Comparison of ENCODE assay signal across 28 cellular contexts in the genomic region with DNA sequence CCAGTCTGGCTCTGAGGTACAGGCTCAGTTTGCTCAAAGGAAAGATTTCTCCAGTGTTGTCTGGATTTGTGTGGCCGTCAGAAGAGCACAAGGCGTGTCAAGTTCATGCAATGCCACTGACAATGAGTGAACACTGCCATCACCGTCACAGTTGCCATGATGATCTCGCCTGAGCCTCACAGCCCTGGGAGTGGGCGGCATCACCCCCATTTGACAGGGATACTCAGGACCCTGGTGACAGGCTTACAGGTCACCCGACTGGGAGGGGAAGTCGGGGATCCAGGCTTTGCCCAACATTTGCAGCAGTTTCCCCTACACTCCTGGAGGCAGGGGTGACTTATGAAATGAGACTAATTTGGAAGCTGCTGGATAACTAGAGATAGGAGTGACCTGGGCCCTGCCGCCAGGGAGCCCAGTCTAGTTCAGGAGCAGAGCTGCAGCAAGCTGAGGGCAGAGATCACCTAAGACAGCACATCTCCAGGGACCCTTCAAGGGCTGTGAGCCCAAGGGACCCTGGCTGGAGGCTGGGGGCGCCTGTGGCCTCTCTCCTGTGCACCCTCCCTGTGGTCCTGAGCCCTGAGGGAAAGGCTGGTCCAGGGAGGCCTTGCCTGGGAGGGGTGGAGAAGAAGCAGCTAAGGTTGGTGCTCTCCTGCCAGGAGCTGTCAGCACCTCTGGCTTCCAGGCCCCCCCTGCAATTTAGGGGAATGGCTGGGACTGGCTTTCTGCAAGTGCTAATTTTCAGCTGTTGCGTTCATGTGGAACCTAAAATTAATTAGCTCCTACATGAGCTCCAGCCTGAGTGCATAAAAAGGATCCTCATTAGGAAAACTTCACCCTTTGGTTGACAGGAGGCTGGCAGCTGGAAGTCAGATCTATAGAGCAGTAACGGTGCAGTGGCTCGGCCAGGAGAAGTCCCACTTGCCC. TPM values are rescaled to one million over a fixed set of nuclear protein-coding genes. Genes with fewer than 3 reads are reported as not detected.
A peak's percentile ranks its signal among the peaks of the same experiment; 100 is the strongest.
DNase-seq lines count a peak whose midpoint lies in the region; ATAC-seq, FAIRE-seq and TF ChIP-seq lines count a peak whose summit lies in the region.
"Had no signal": no experiment of that assay in that cellular context is flagged by ENCODE, and none has a peak within 500 bp of the region (broad histone marks: within the 10 kb centered on the region; RNA-seq: fewer than 3 reads in every experiment).

No MANE protein-coding gene starts in this region.

- H2AFZ ChIP-seq in astrocyte (ENCODE audit: low read depth, low read length) (no peak overlapping the region), osteoblast (ENCODE audit: low read length) (no peak overlapping the region)
- H2AFZ ChIP-seq: neural progenitor cell had no signal

- H3K36me3 ChIP-seq in BLaER1 treated with 17β-estradiol and CSF1 and Interleukin-3, amounts not matched to agents 10 nM and 100 nM: no peaks in the 10 kb centered on the region
- no peaks in the 10 kb centered on the region for H3K36me3 ChIP-seq in astrocyte (ENCODE audit: insufficient read depth, low read length)
- no peaks in the 10 kb centered on the region for H3K36me3 ChIP-seq in osteoblast (ENCODE audit: insufficient read depth, low read length)
- H3K36me3 ChIP-seq: cardiac muscle cell, esophagus muscularis mucosa, heart right ventricle, neural progenitor cell, uterus, WERI-Rb-1 had no signal

- ATAC-seq in HG03095 (IDR thresholded peaks at IDR 0.05; ENCODE audit: unreplicated experiment): no peak
- ATAC-seq: activated naive CD4-positive, alpha-beta T cell treated with anti-CD3 and anti-CD28 coated beads, Interleukin-2, amount 50 U/mL, for 72 hours; activated T-helper 17 cell treated with anti-CD3 and anti-CD28 coated beads, Interleukin-2, amount 50 U/mL, for 72 hours; CD8-positive, alpha-beta T cell; foreskin keratinocyte; heart right ventricle; PC-3; Right ventricle myocardium inferior had no signal

- no peaks in the 10 kb centered on the region for H4K20me1 ChIP-seq in BLaER1 treated with 17β-estradiol and CSF1 and Interleukin-3, amounts not matched to agents 10 nM and 100 nM
- H4K20me1 ChIP-seq in astrocyte (ENCODE audit: insufficient read depth, low read length) (no peaks in the 10 kb centered on the region), osteoblast (ENCODE audit: insufficient read depth, low read length) (no peaks in the 10 kb centered on the region)

- peaks cover 58 to 75% (median 70%) of the 10 kb centered on the region in 10 experiments for H3K4me1 ChIP-seq in BLaER1 treated with 17β-estradiol and CSF1 and Interleukin-3, amounts not matched to agents 10 nM and 100 nM
- peaks cover 3% of the 10 kb centered on the region for H3K4me1 ChIP-seq in astrocyte (ENCODE audit: insufficient read depth, low read length)
- H3K4me1 ChIP-seq in osteoblast (ENCODE audit: insufficient read depth, low read length): peaks cover 7% of the 10 kb centered on the region
- H3K4me1 ChIP-seq: foreskin keratinocyte, uterus had no signal

- peak overlapping the region; percentile 78 to 89 (median 83) for H3K4me2 ChIP-seq in BLaER1 treated with 17β-estradiol and CSF1 and Interleukin-3, amounts not matched to agents 10 nM and 100 nM
- H3K4me2 ChIP-seq in astrocyte (ENCODE audit: low read length) (no peak overlapping the region), osteoblast (ENCODE audit: insufficient read depth, low read length) (no peak overlapping the region)
- H3K4me2 ChIP-seq: neural progenitor cell had no signal

- H3K79me2 ChIP-seq in astrocyte (ENCODE audit: insufficient read depth, low read length) (no peaks in the 10 kb centered on the region), osteoblast (ENCODE audit: insufficient read depth, low read length) (no peaks in the 10 kb centered on the region)

- no peaks in the 10 kb centered on the region for H3K36me3 Mint-ChIP-seq in astrocyte (ENCODE audit: low read depth, unreplicated experiment)
- H3K36me3 Mint-ChIP-seq: activated naive CD4-positive, alpha-beta T cell treated with anti-CD3 and anti-CD28 coated beads, Interleukin-2, amount 50 U/mL, for 72 hours; CD8-positive, alpha-beta T cell; neural progenitor cell had no signal

- H3K27ac ChIP-seq in BLaER1 treated with 17β-estradiol and CSF1 and Interleukin-3, amounts not matched to agents 10 nM and 100 nM: peak overlapping the region in 2 of 11 experiments; percentile 71 to 74; a peak in 2 of 22 replicates
- H3K27ac ChIP-seq in astrocyte (ENCODE audit: low read depth, low read length) (no peak overlapping the region), osteoblast (ENCODE audit: low read depth, low read length) (no peak overlapping the region)
- H3K27ac ChIP-seq: cardiac muscle cell, esophagus muscularis mucosa, foreskin keratinocyte, heart right ventricle, neural progenitor cell, testis, uterus, WERI-Rb-1 had no signal

- DNase-seq in NCI-H1105 treated with DMSO at 0.1 percent for 48 hours (lab: John Stamatoyannopoulos, UW) (peak; percentile 23), NCI-H1105 (lab: John Stamatoyannopoulos, UW) (no peak), astrocyte (ENCODE audit: low read depth) (no peak), osteoblast (ENCODE audit: insufficient read length, low spot score, missing footprints) (peak; percentile 27), GOT3 (lab: John Stamatoyannopoulos, UW) (no peak), NCI-H1048 (lab: John Stamatoyannopoulos, UW) (no peak)
- DNase-seq: activated CD4-positive, alpha-beta T cell treated with anti-CD3 and anti-CD28 coated beads, Interleukin-2, amount 50 U/mL, for 1 hour; CD8-positive, alpha-beta T cell; DMS53; foreskin keratinocyte; heart right ventricle; mammary epithelial cell; PC-3; stimulated activated CD4-positive, alpha-beta T cell treated with anti-CD3 and anti-CD28 coated beads, Interleukin-15, amount 100 ng/mL, for 24 hours; stimulated activated naive CD4-positive, alpha-beta T cell; T-helper 9 cell; testis; WERI-Rb-1 had no signal

- TF ChIP-seq CTCF in astrocyte (IDR thresholded peaks at IDR 0.05; ENCODE audit: insufficient read depth, low read depth, low read length) (no peak), osteoblast (IDR thresholded peaks at IDR 0.05; ENCODE audit: extremely low read depth, low read depth, low read length) (no peak)

- no peak overlapping the region for H3K4me3 ChIP-seq in BLaER1 treated with 17β-estradiol and CSF1 and Interleukin-3, amounts not matched to agents 10 nM and 100 nM
- no peak overlapping the region for H3K4me3 ChIP-seq in astrocyte (ENCODE audit: insufficient read depth, low read depth, low read length)
- H3K4me3 ChIP-seq in osteoblast (ENCODE audit: insufficient read depth, low read length): no peak overlapping the region
- H3K4me3 ChIP-seq: cardiac muscle cell, esophagus muscularis mucosa, heart right ventricle, neural progenitor cell, testis, uterus had no signal

- H3K27ac Mint-ChIP-seq in astrocyte (ENCODE audit: unreplicated experiment): peak overlapping the region; percentile 41
- H3K27ac Mint-ChIP-seq: activated T-helper 17 cell treated with anti-CD3 and anti-CD28 coated beads, Interleukin-2, amount 50 U/mL, for 72 hours; CD8-positive, alpha-beta T cell; neural progenitor cell had no signal

- peaks cover 4% of the 10 kb centered on the region for H3K9me3 Mint-ChIP-seq in astrocyte (ENCODE audit: unreplicated experiment)
- H3K9me3 Mint-ChIP-seq: activated naive CD4-positive, alpha-beta T cell treated with anti-CD3 and anti-CD28 coated beads, Interleukin-2, amount 50 U/mL, for 72 hours; CD8-positive, alpha-beta T cell had no signal

- H3K27me3 ChIP-seq in BLaER1 treated with 17β-estradiol and CSF1 and Interleukin-3, amounts not matched to agents 10 nM and 100 nM: no peaks in the 10 kb centered on the region
- peaks cover 32% of the 10 kb centered on the region for H3K27me3 ChIP-seq in astrocyte (ENCODE audit: insufficient read depth, low read length)
- peaks cover 61% of the 10 kb centered on the region for H3K27me3 ChIP-seq in osteoblast (ENCODE audit: insufficient read depth, low read length)
- H3K27me3 ChIP-seq: cardiac muscle cell, testis, uterus had no signal

- H3K4me1 Mint-ChIP-seq in astrocyte (ENCODE audit: low read depth, unreplicated experiment): no peaks in the 10 kb centered on the region

- no peak for FAIRE-seq in astrocyte (lab: Jason Lieb, UNC)
- FAIRE-seq: G401.6 had no signal

- no peaks in the 10 kb centered on the region for H3K9me3 ChIP-seq in BLaER1 treated with 17β-estradiol and CSF1 and Interleukin-3, amounts not matched to agents 10 nM and 100 nM (replicated peaks in 1 of 11)
- H3K9me3 ChIP-seq in astrocyte (ENCODE audit: insufficient read depth, low read depth, low read length): no peaks in the 10 kb centered on the region
- H3K9me3 ChIP-seq in osteoblast (ENCODE audit: low read depth, low read length): no peaks in the 10 kb centered on the region
- H3K9me3 ChIP-seq: esophagus muscularis mucosa, heart right ventricle, testis, uterus had no signal

- H3K9ac ChIP-seq in BLaER1 treated with 17β-estradiol and CSF1 and Interleukin-3, amounts not matched to agents 10 nM and 100 nM: peak overlapping the region in 1 of 11 experiments; percentile 4; a peak in 2 of 22 replicates
- no peak overlapping the region for H3K9ac ChIP-seq in astrocyte (ENCODE audit: low read length)
- H3K9ac ChIP-seq: neural progenitor cell had no signal

- H3K4me3 Mint-ChIP-seq in astrocyte (ENCODE audit: unreplicated experiment): no peak overlapping the region
- H3K4me3 Mint-ChIP-seq: activated T-helper 17 cell treated with anti-CD3 and anti-CD28 coated beads, Interleukin-2, amount 50 U/mL, for 72 hours; CD8-positive, alpha-beta T cell; neural progenitor cell had no signal

- H3K27me3 Mint-ChIP-seq in astrocyte (ENCODE audit: low read depth, unreplicated experiment): peaks cover 60% of the 10 kb centered on the region

RNA-seq across cellular contexts. Expression of a gene that starts 32.4 kb away (rescaled TPM):
- total RNA-seq in astrocyte (0.54 and 0.89 TPM in 2 replicates), osteoblast (1.1 TPM in 1 of 2 replicates, not detected in the other)
- total RNA-seq: cardiac muscle cell had no signal

Comparison
In these comparisons a context has a peak if more than half of its experiments do, and no peak if none do; other contexts are left out.
1. DNase-seq: peak in NCI-H1105 treated with DMSO at 0.1 percent for 48 hours (single experiment) and osteoblast (single experiment); none in NCI-H1105 (single experiment), astrocyte (single experiment), GOT3 (single experiment) and NCI-H1048 (single experiment).
2. H3K4me2 ChIP-seq: peak in BLaER1 treated with 17β-estradiol and CSF1 and Interleukin-3, amounts not matched to agents 10 nM and 100 nM (11 of 11); none in astrocyte (single experiment) and osteoblast (single experiment).